Comparison of ENCODE assay signal across 2 cellular contexts in genomic region chr22:16603448-16603768, GRCh38.
TF ChIP-seq lines count a peak whose summit lies in the region.

No MANE protein-coding gene starts in this region.

TF ChIP-seq in K562, 482 proteins besides CTCF, POLR2A, EP300 and RAD21 (continued from another document and continues in another):
- no peak for TF ChIP-seq ZC3H11A (IDR thresholded peaks at IDR 0.05; ENCODE audit: low read depth, low read length)
- TF ChIP-seq ZNF766 (CRISPR knock-in tag; conservative IDR thresholded peaks at IDR 0.05), result 0 out of 2 replicates have a peak, but pooled peaks have one; percentile 13
- TF ChIP-seq ZFP36 (IDR thresholded peaks at IDR 0.05; ENCODE audit: low read depth, low read length, partially characterized antibody), result no peak
- TF ChIP-seq ZC3H8 (IDR thresholded peaks at IDR 0.05), result no peak
- TF ChIP-seq CBX8 (IDR thresholded peaks at IDR 0.05; ENCODE audit: borderline replicate concordance, extremely low read depth, low read depth, low read length, poor library complexity, severe bottlenecking), result no peak
- no peak for TF ChIP-seq PTTG1 (tag; IDR thresholded peaks at IDR 0.05; ENCODE audit: low read depth)
- TF ChIP-seq, protein P1, sequence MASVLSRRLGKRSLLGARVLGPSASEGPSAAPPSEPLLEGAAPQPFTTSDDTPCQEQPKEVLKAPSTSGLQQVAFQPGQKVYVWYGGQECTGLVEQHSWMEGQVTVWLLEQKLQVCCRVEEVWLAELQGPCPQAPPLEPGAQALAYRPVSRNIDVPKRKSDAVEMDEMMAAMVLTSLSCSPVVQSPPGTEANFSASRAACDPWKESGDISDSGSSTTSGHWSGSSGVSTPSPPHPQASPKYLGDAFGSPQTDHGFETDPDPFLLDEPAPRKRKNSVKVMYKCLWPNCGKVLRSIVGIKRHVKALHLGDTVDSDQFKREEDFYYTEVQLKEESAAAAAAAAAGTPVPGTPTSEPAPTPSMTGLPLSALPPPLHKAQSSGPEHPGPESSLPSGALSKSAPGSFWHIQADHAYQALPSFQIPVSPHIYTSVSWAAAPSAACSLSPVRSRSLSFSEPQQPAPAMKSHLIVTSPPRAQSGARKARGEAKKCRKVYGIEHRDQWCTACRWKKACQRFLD (CRISPR knock-in tag; IDR thresholded peaks at IDR 0.05), result peak; percentile 57; the same call in 1 of the 2 replicates
- TF ChIP-seq, protein P2, sequence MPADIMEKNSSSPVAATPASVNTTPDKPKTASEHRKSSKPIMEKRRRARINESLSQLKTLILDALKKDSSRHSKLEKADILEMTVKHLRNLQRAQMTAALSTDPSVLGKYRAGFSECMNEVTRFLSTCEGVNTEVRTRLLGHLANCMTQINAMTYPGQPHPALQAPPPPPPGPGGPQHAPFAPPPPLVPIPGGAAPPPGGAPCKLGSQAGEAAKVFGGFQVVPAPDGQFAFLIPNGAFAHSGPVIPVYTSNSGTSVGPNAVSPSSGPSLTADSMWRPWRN (IDR thresholded peaks at IDR 0.05; ENCODE audit: low read depth), result no peak
- no peak for TF ChIP-seq RHOXF2B (CRISPR knock-in tag; conservative IDR thresholded peaks at IDR 0.05)
- TF ChIP-seq PBX2 (CRISPR knock-in tag; IDR thresholded peaks at IDR 0.05; ENCODE audit: low read depth), result no peak
- TF ChIP-seq PBX2 (tag; conservative IDR thresholded peaks at IDR 0.05; ENCODE audit: low read depth), result 0 out of 2 replicates have a peak, but pooled peaks have one; percentile 4
- no peak for TF ChIP-seq BHLHE40 (IDR thresholded peaks at IDR 0.05; ENCODE audit: low read length)
- peak; percentile 12 for TF ChIP-seq CHD1 (IDR thresholded peaks at IDR 0.05; ENCODE audit: low read length)
- TF ChIP-seq, protein P3, sequence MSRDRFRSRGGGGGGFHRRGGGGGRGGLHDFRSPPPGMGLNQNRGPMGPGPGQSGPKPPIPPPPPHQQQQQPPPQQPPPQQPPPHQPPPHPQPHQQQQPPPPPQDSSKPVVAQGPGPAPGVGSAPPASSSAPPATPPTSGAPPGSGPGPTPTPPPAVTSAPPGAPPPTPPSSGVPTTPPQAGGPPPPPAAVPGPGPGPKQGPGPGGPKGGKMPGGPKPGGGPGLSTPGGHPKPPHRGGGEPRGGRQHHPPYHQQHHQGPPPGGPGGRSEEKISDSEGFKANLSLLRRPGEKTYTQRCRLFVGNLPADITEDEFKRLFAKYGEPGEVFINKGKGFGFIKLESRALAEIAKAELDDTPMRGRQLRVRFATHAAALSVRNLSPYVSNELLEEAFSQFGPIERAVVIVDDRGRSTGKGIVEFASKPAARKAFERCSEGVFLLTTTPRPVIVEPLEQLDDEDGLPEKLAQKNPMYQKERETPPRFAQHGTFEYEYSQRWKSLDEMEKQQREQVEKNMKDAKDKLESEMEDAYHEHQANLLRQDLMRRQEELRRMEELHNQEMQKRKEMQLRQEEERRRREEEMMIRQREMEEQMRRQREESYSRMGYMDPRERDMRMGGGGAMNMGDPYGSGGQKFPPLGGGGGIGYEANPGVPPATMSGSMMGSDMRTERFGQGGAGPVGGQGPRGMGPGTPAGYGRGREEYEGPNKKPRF (IDR thresholded peaks at IDR 0.05; ENCODE audit: low read depth, low read length), result no peak
- no peak for TF ChIP-seq NR2C2 (CRISPR knock-in tag; IDR thresholded peaks at IDR 0.05)
- TF ChIP-seq NR2C2 (tag; IDR thresholded peaks at IDR 0.05), result 0 out of 2 replicates have a peak, but pooled peaks have one; percentile 31
- no peak for TF ChIP-seq TAF9B (IDR thresholded peaks at IDR 0.05; ENCODE audit: partially characterized antibody)
- no peak for TF ChIP-seq RCOR1 (IDR thresholded peaks at IDR 0.05; ENCODE audit: borderline replicate concordance in 1 of 2, low read depth in 2 of 2, low read length in 2 of 2)
- no peak for TF ChIP-seq RFX5 (IDR thresholded peaks at IDR 0.05; ENCODE audit: low read depth, low read length)
- TF ChIP-seq, protein P4, sequence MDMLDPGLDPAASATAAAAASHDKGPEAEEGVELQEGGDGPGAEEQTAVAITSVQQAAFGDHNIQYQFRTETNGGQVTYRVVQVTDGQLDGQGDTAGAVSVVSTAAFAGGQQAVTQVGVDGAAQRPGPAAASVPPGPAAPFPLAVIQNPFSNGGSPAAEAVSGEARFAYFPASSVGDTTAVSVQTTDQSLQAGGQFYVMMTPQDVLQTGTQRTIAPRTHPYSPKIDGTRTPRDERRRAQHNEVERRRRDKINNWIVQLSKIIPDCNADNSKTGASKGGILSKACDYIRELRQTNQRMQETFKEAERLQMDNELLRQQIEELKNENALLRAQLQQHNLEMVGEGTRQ (CRISPR knock-in tag; IDR thresholded peaks at IDR 0.05), result no peak
- TF ChIP-seq FOXK2 (conservative IDR thresholded peaks at IDR 0.05 in 1 of 2, IDR thresholded peaks at IDR 0.05 in 1 of 2; ENCODE audit: low read depth in 2 of 2), result 0 out of 4 replicates have a peak, but pooled peaks of 1 of the 2 experiments have one; percentile 3
- TF ChIP-seq JUN (IDR thresholded peaks at IDR 0.05; ENCODE audit: borderline replicate concordance, low read depth, low read length), result no peak
- no peak for TF ChIP-seq JUN (CRISPR knock-in tag; IDR thresholded peaks at IDR 0.05; ENCODE audit: borderline replicate concordance)
- 0 out of 2 replicates have a peak, but pooled peaks have one; percentile 2 for TF ChIP-seq CEBPG (CRISPR knock-in tag; IDR thresholded peaks at IDR 0.05)
- TF ChIP-seq CEBPG (tag; conservative IDR thresholded peaks at IDR 0.05 in 1 of 2, IDR thresholded peaks at IDR 0.05 in 1 of 2), result no peak
- TF ChIP-seq GABPA (tag; conservative IDR thresholded peaks at IDR 0.05; ENCODE audit: low read depth), result no peak

TF ChIP-seq in GM12891, 5 proteins besides CTCF, POLR2A, EP300 and RAD21 (continued from another document):
- TF ChIP-seq TAF1 (IDR thresholded peaks at IDR 0.05; ENCODE audit: low read depth, low read length), result no peak
